10 cellular contexts compared by ENCODE assay signal in the genomic region with DNA sequence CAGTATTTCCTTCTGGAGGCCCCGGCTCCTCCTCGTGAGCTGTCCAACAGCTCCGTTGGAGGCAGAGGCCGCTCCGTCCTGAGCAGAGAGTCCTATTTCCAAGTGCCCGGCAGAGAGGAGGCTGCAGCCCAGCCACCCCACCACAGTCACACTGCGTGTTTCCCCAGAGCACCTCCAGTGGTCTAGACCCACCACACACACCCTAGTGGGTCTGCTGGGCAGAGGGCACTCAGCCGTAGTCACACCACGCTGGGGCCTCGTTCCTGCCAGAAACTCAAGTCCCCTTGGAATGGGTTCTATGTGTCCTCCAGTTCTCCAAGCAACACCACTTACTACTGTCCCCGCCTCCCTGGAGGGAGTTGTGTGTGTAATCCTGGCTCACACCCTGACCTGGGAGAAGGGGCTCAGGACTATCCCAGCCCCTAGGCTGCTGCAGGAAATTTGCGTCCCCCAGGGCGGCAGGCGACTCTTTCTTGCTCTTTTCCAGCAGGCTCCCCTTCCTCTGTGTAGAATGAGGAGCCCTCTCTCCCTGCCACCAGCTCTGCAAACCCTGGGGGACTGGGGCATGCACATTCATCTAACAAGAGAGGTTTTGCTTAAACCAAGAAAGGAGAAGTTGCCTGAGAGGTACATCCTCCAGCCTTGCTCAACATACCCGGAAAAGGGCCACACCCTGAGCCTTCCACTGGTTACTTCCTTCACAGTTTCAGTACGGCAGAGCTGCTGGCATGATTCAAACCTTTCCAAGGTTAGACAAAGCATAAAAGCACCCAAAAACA.
A peak's percentile ranks its signal among the peaks of the same experiment; 100 is the strongest.
DNase-seq lines count a peak whose midpoint lies in the region; ATAC-seq and TF ChIP-seq lines count a peak whose summit lies in the region.
"Had no signal": no experiment of that assay in that cellular context is flagged by ENCODE, and none has a peak within 500 bp of the region (broad histone marks: within the 10 kb centered on the region; RNA-seq: fewer than 3 reads in every experiment).

No MANE protein-coding gene starts in this region.

- H3K4me3 ChIP-seq in colonic mucosa, result no peak overlapping the region
- H3K4me3 ChIP-seq: SJSA1 had no signal

- no peaks in the 10 kb centered on the region for H3K36me3 ChIP-seq in colonic mucosa
- H3K36me3 ChIP-seq: SJSA1 had no signal

- peak; percentile 52 for ATAC-seq in GM21786 (IDR thresholded peaks at IDR 0.05; ENCODE audit: unreplicated experiment)
- peak; percentile 54 for ATAC-seq in omental fat pad (ENCODE audit: low FRiP score)
- ATAC-seq in HG03139 (IDR thresholded peaks at IDR 0.05; ENCODE audit: unreplicated experiment), result no peak
- no peak for ATAC-seq in HG02610 (IDR thresholded peaks at IDR 0.05; ENCODE audit: unreplicated experiment)
- no peak for ATAC-seq in SK-N-SH treated with all-trans-retinoic acid at 6 μM for 48 hours

- intact Hi-C loops in colonic mucosa (cut with DNase I), result no loop called here

- H3K27ac ChIP-seq in epithelial cell of prostate, result peak overlapping the region; percentile 50
- H3K27ac ChIP-seq in colonic mucosa, result no peak overlapping the region
- H3K27ac ChIP-seq: SJSA1 had no signal

- no peak for TF ChIP-seq CTCF in omental fat pad (IDR thresholded peaks at IDR 0.05)
- no peak for TF ChIP-seq CTCF in colonic mucosa (IDR thresholded peaks at IDR 0.05)

- H3K9ac ChIP-seq in colonic mucosa (ENCODE audit: low read depth in 2 of 2, low read length in 2 of 2), result no peak overlapping the region

- H3K4me1 ChIP-seq in colonic mucosa, result no peaks in the 10 kb centered on the region
- H3K4me1 ChIP-seq: SJSA1 had no signal

- DNase-seq in OCI-M1 (lab: John Stamatoyannopoulos, UW) (peak; percentile 75), epithelial cell of prostate (ENCODE audit: low read depth, low spot score) (no peak), omental fat pad (ENCODE audit: low spot score) (no peak), colonic mucosa (no peak)
- DNase-seq: glutamatergic neuron had no signal

- H3K9me3 ChIP-seq in colonic mucosa, result no peaks in the 10 kb centered on the region

- no peaks in the 10 kb centered on the region for H3K27me3 ChIP-seq in colonic mucosa
- H3K27me3 ChIP-seq: SJSA1 had no signal

TF ChIP-seq in SK-N-SH treated with all-trans-retinoic acid at 6 μM for 48 hours, 23 proteins besides CTCF, POLR2A, EP300 and RAD21:
- TF ChIP-seq TCF4 (CRISPR knock-in tag; IDR thresholded peaks at IDR 0.05; ENCODE audit: borderline replicate concordance), result no peak
- TF ChIP-seq, protein P1, sequence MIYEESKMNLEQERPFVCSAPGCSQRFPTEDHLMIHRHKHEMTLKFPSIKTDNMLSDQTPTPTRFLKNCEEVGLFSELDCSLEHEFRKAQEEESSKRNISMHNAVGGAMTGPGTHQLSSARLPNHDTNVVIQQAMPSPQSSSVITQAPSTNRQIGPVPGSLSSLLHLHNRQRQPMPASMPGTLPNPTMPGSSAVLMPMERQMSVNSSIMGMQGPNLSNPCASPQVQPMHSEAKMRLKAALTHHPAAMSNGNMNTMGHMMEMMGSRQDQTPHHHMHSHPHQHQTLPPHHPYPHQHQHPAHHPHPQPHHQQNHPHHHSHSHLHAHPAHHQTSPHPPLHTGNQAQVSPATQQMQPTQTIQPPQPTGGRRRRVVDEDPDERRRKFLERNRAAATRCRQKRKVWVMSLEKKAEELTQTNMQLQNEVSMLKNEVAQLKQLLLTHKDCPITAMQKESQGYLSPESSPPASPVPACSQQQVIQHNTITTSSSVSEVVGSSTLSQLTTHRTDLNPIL (CRISPR knock-in tag; IDR thresholded peaks at IDR 0.05; ENCODE audit: low read depth), result no peak
- TF ChIP-seq, protein P2, sequence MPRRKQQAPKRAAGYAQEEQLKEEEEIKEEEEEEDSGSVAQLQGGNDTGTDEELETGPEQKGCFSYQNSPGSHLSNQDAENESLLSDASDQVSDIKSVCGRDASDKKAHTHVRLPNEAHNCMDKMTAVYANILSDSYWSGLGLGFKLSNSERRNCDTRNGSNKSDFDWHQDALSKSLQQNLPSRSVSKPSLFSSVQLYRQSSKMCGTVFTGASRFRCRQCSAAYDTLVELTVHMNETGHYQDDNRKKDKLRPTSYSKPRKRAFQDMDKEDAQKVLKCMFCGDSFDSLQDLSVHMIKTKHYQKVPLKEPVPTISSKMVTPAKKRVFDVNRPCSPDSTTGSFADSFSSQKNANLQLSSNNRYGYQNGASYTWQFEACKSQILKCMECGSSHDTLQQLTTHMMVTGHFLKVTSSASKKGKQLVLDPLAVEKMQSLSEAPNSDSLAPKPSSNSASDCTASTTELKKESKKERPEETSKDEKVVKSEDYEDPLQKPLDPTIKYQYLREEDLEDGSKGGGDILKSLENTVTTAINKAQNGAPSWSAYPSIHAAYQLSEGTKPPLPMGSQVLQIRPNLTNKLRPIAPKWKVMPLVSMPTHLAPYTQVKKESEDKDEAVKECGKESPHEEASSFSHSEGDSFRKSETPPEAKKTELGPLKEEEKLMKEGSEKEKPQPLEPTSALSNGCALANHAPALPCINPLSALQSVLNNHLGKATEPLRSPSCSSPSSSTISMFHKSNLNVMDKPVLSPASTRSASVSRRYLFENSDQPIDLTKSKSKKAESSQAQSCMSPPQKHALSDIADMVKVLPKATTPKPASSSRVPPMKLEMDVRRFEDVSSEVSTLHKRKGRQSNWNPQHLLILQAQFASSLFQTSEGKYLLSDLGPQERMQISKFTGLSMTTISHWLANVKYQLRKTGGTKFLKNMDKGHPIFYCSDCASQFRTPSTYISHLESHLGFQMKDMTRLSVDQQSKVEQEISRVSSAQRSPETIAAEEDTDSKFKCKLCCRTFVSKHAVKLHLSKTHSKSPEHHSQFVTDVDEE (CRISPR knock-in tag; IDR thresholded peaks at IDR 0.05), result no peak
- no peak for TF ChIP-seq ZNF70 (CRISPR knock-in tag; IDR thresholded peaks at IDR 0.05)
- no peak for TF ChIP-seq ISL1 (CRISPR knock-in tag; IDR thresholded peaks at IDR 0.05)
- TF ChIP-seq TOX (CRISPR knock-in tag; IDR thresholded peaks at IDR 0.05; ENCODE audit: borderline replicate concordance), result no peak
- no peak for TF ChIP-seq PPARA (CRISPR knock-in tag; IDR thresholded peaks at IDR 0.05; ENCODE audit: borderline replicate concordance)
- TF ChIP-seq ZFP30 (CRISPR knock-in tag; IDR thresholded peaks at IDR 0.05), result no peak
- TF ChIP-seq, protein P3, sequence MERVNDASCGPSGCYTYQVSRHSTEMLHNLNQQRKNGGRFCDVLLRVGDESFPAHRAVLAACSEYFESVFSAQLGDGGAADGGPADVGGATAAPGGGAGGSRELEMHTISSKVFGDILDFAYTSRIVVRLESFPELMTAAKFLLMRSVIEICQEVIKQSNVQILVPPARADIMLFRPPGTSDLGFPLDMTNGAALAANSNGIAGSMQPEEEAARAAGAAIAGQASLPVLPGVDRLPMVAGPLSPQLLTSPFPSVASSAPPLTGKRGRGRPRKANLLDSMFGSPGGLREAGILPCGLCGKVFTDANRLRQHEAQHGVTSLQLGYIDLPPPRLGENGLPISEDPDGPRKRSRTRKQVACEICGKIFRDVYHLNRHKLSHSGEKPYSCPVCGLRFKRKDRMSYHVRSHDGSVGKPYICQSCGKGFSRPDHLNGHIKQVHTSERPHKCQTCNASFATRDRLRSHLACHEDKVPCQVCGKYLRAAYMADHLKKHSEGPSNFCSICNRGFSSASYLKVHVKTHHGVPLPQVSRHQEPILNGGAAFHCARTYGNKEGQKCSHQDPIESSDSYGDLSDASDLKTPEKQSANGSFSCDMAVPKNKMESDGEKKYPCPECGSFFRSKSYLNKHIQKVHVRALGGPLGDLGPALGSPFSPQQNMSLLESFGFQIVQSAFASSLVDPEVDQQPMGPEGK (CRISPR knock-in tag; IDR thresholded peaks at IDR 0.05; ENCODE audit: borderline replicate concordance), result no peak
- no peak for TF ChIP-seq OSR1 (CRISPR knock-in tag; IDR thresholded peaks at IDR 0.05)
- no peak for TF ChIP-seq ARNTL (CRISPR knock-in tag; IDR thresholded peaks at IDR 0.05; ENCODE audit: borderline replicate concordance, low read depth)
- TF ChIP-seq CSDC2 (CRISPR knock-in tag; IDR thresholded peaks at IDR 0.05), result no peak
- no peak for TF ChIP-seq ESRRG (CRISPR knock-in tag; IDR thresholded peaks at IDR 0.05)
- TF ChIP-seq SNAI2 (CRISPR knock-in tag; IDR thresholded peaks at IDR 0.05), result no peak
- TF ChIP-seq, protein P4, sequence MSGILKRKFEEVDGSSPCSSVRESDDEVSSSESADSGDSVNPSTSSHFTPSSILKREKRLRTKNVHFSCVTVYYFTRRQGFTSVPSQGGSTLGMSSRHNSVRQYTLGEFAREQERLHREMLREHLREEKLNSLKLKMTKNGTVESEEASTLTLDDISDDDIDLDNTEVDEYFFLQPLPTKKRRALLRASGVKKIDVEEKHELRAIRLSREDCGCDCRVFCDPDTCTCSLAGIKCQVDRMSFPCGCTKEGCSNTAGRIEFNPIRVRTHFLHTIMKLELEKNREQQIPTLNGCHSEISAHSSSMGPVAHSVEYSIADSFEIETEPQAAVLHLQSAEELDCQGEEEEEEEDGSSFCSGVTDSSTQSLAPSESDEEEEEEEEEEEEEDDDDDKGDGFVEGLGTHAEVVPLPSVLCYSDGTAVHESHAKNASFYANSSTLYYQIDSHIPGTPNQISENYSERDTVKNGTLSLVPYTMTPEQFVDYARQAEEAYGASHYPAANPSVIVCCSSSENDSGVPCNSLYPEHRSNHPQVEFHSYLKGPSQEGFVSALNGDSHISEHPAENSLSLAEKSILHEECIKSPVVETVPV (CRISPR knock-in tag; IDR thresholded peaks at IDR 0.05), result no peak
- no peak for TF ChIP-seq ZNF8 (CRISPR knock-in tag; IDR thresholded peaks at IDR 0.05)
- no peak for TF ChIP-seq GLIS3 (CRISPR knock-in tag; IDR thresholded peaks at IDR 0.05)
- TF ChIP-seq BACH2 (CRISPR knock-in tag; IDR thresholded peaks at IDR 0.05; ENCODE audit: borderline replicate concordance), result no peak
- no peak for TF ChIP-seq ZC3H10 (CRISPR knock-in tag; IDR thresholded peaks at IDR 0.05)

Comparison
In these comparisons a context has a peak if more than half of its experiments do, and no peak if none do; other contexts are left out.
1. ATAC-seq: peak in GM21786 (single experiment) and omental fat pad (single experiment); none in HG03139 (single experiment), HG02610 (single experiment) and SK-N-SH treated with all-trans-retinoic acid at 6 μM for 48 hours (single experiment).